Comparison of ENCODE assay signal across 13 cellular contexts in the genomic region with DNA sequence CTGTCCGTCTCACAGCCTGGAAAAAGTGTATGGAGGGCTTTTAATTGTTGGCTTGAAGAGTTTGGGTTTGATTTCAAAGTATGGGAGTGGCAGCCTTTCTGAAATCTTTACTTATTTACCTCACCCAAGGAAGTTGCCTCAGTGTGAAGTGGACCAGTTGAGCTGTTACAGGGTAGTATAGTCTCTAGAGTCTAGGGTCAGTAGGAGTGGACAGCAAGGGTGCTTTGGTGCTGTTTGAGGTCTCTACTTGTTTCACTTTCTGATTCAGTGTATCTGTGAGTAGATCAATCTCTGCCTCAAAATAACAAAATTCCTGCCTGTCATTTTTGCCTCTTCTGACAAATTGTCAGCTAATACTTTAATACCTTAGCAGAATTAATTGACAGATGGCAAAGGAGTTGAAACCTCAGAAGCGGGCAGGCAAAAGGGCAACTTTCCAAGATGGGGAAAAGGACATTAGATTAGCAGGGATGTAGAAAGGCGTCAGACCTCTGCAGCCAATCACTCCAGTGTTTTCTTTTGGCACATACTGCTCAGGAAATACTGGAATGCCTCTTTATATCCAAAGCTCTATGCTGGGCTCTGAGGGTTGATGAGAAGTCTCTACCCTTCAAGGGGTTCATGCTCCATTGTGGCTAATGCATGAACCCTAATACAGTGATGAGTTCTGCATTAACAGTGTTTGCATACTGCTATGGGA. TPM values are rescaled to one million over a fixed set of nuclear protein-coding genes. Genes with fewer than 3 reads are reported as not detected.
DNase-seq lines count a peak whose midpoint lies in the region; ATAC-seq and TF ChIP-seq lines count a peak whose summit lies in the region.
"Had no signal": no experiment of that assay in that cellular context is flagged by ENCODE, and none has a peak within 500 bp of the region (broad histone marks: within the 10 kb centered on the region; RNA-seq: fewer than 3 reads in every experiment).

No MANE protein-coding gene starts in this region.

- TF ChIP-seq CTCF in choroid plexus epithelial cell (conservative IDR thresholded peaks at IDR 0.05; ENCODE audit: low read depth, low read length) (no peak), GM13977 (IDR thresholded peaks at IDR 0.05; ENCODE audit: extremely low read depth, insufficient read depth, missing control alignments) (no peak)

- no peak overlapping the region for H3K27ac ChIP-seq in CD4-positive, CD25-positive, alpha-beta regulatory T cell (ENCODE audit: insufficient read depth, low read length, poor library complexity, severe bottlenecking)
- H3K27ac ChIP-seq: body of pancreas had no signal

- peaks cover 68% of the 10 kb centered on the region for H3K4me1 ChIP-seq in CD4-positive, CD25-positive, alpha-beta regulatory T cell (ENCODE audit: control insufficient read depth, insufficient read depth, low read length, poor library complexity, severe bottlenecking)

- peak overlapping the region; percentile 43 for H3K4me3 ChIP-seq in CD4-positive, CD25-positive, alpha-beta regulatory T cell (ENCODE audit: low read depth, low read length)
- H3K4me3 ChIP-seq in choroid plexus epithelial cell (ENCODE audit: low read depth, low read length), result no peak overlapping the region
- H3K4me3 ChIP-seq: body of pancreas had no signal

- no peaks in the 10 kb centered on the region for H3K27me3 Mint-ChIP-seq in CD4-positive, CD25-positive, alpha-beta regulatory T cell
- H3K27me3 Mint-ChIP-seq in memory B cell, result no peaks in the 10 kb centered on the region

- H3K4me3 Mint-ChIP-seq in CD4-positive, CD25-positive, alpha-beta regulatory T cell, result peak overlapping the region; percentile 23 to 76 (median 46)
- peak overlapping the region; percentile 7 for H3K4me3 Mint-ChIP-seq in memory B cell

- no peak for DNase-seq in CD4-positive, CD25-positive, alpha-beta regulatory T cell
- peak; percentile 41 for DNase-seq in choroid plexus epithelial cell (ENCODE audit: low read depth)
- DNase-seq in memory B cell (ENCODE audit: low spot score in 2 of 2), result no peak
- no peak for DNase-seq in GM13977 (ENCODE audit: low spot score)
- DNase-seq: body of pancreas; NCI-H2081; stimulated activated CD8-positive, alpha-beta memory T cell treated with anti-CD3 and anti-CD28 coated beads, Interleukin-4, amount 100 ng/mL, for 48 hours; T-helper 9 cell had no signal

- no peak for ATAC-seq in CD4-positive, CD25-positive, alpha-beta regulatory T cell (ENCODE audit: low read depth in 2 of 2)
- ATAC-seq in GM18867 (IDR thresholded peaks at IDR 0.05; ENCODE audit: unreplicated experiment) (peak; percentile 44), memory B cell (ENCODE audit: low read depth) (no peak), GM21423 (IDR thresholded peaks at IDR 0.05; ENCODE audit: unreplicated experiment) (no peak), HG02763 (IDR thresholded peaks at IDR 0.05; ENCODE audit: unreplicated experiment) (no peak), HG02885 (IDR thresholded peaks at IDR 0.05; ENCODE audit: poor library complexity, unreplicated experiment) (no peak)
- ATAC-seq: body of pancreas, Panc1 had no signal

- H3K27ac Mint-ChIP-seq in CD4-positive, CD25-positive, alpha-beta regulatory T cell, result peak overlapping the region in 2 of 3 donors; percentile 54 to 65
- H3K27ac Mint-ChIP-seq in memory B cell, result peak overlapping the region; percentile 52

- in situ Hi-C loops in GM13977 (cut with MboI; ENCODE audit: low pct_unique_long_range_greater_than_20kb, low sequenced_read_pairs, unreplicated experiment), result no loop called here

- H3K9me3 Mint-ChIP-seq in CD4-positive, CD25-positive, alpha-beta regulatory T cell, result no peaks in the 10 kb centered on the region
- no peaks in the 10 kb centered on the region for H3K9me3 Mint-ChIP-seq in memory B cell

- peaks cover 30% of the 10 kb centered on the region for H3K36me3 ChIP-seq in CD4-positive, CD25-positive, alpha-beta regulatory T cell (ENCODE audit: control insufficient read depth, insufficient read depth, low read length)

- peaks cover 25% of the 10 kb centered on the region for H3K36me3 Mint-ChIP-seq in CD4-positive, CD25-positive, alpha-beta regulatory T cell
- H3K36me3 Mint-ChIP-seq in memory B cell, result peaks cover 23% of the 10 kb centered on the region

- H3K9me3 ChIP-seq in CD4-positive, CD25-positive, alpha-beta regulatory T cell (ENCODE audit: control insufficient read depth in 2 of 2, low read length in 2 of 2), result no peaks in the 10 kb centered on the region
- H3K9me3 ChIP-seq: body of pancreas had no signal

- H3K27me3 ChIP-seq in CD4-positive, CD25-positive, alpha-beta regulatory T cell (ENCODE audit: control insufficient read depth, insufficient read depth, low read length), result no peaks in the 10 kb centered on the region
- H3K27me3 ChIP-seq: body of pancreas had no signal

- peaks cover 58 to 78% (median 62%) of the 10 kb centered on the region in 4 donors for H3K4me1 Mint-ChIP-seq in CD4-positive, CD25-positive, alpha-beta regulatory T cell
- H3K4me1 Mint-ChIP-seq in memory B cell, result peaks cover 46% of the 10 kb centered on the region

RNA-seq across cellular contexts. Expression of gene RIOK3, which starts 5.9 kb away (rescaled TPM):
- total RNA-seq in CD4-positive, CD25-positive, alpha-beta regulatory T cell, result 136 TPM
- 10 to 100 TPM; 43.2 to 60.7 (median 48.6) TPM for polyA plus RNA-seq in CD4-positive, CD25-positive, alpha-beta regulatory T cell

RNA-seq across cellular contexts. Expression of gene RMC1, which starts 44.3 kb away (rescaled TPM):
- total RNA-seq in CD4-positive, CD25-positive, alpha-beta regulatory T cell, result 62.1 TPM
- 10 to 100 TPM; 36.8 to 51.8 (median 44.0) TPM for polyA plus RNA-seq in CD4-positive, CD25-positive, alpha-beta regulatory T cell
